1 cellular context compared by ENCODE assay signal in genomic region chr12:109277899-109278762, GRCh38.
TF ChIP-seq lines count a peak whose summit lies in the region.

No MANE protein-coding gene starts in this region.

TF ChIP-seq in liver, 16 proteins besides CTCF, POLR2A, EP300 and RAD21 (continued from another document):
- TF ChIP-seq, protein P1, sequence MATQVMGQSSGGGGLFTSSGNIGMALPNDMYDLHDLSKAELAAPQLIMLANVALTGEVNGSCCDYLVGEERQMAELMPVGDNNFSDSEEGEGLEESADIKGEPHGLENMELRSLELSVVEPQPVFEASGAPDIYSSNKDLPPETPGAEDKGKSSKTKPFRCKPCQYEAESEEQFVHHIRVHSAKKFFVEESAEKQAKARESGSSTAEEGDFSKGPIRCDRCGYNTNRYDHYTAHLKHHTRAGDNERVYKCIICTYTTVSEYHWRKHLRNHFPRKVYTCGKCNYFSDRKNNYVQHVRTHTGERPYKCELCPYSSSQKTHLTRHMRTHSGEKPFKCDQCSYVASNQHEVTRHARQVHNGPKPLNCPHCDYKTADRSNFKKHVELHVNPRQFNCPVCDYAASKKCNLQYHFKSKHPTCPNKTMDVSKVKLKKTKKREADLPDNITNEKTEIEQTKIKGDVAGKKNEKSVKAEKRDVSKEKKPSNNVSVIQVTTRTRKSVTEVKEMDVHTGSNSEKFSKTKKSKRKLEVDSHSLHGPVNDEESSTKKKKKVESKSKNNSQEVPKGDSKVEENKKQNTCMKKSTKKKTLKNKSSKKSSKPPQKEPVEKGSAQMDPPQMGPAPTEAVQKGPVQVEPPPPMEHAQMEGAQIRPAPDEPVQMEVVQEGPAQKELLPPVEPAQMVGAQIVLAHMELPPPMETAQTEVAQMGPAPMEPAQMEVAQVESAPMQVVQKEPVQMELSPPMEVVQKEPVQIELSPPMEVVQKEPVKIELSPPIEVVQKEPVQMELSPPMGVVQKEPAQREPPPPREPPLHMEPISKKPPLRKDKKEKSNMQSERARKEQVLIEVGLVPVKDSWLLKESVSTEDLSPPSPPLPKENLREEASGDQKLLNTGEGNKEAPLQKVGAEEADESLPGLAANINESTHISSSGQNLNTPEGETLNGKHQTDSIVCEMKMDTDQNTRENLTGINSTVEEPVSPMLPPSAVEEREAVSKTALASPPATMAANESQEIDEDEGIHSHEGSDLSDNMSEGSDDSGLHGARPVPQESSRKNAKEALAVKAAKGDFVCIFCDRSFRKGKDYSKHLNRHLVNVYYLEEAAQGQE (IDR thresholded peaks at IDR 0.05): peak; percentile 38
- TF ChIP-seq SP1 (IDR thresholded peaks at IDR 0.05) (peak; percentile 62), TAF1 (conservative IDR thresholded peaks at IDR 0.05) (no peak), RXRA (IDR thresholded peaks at IDR 0.05) (peak; percentile 89 to 97), FOXA2 (IDR thresholded peaks at IDR 0.05) (peak; percentile 89), GABPA (IDR thresholded peaks at IDR 0.05 in 1 of 2, conservative IDR thresholded peaks at IDR 0.05 in 1 of 2) (no peak), EGR1 (IDR thresholded peaks at IDR 0.05; ENCODE audit: low read depth in 2 of 2) (peak in 1 of 2 donors; percentile 32), HNF4A (conservative IDR thresholded peaks at IDR 0.05) (peak; percentile 78 to 88), ATF3 (IDR thresholded peaks at IDR 0.05) (no peak), YY1 (IDR thresholded peaks at IDR 0.05) (peak; percentile 28), NR2F2 (IDR thresholded peaks at IDR 0.05) (peak; percentile 55)
- TF ChIP-seq, protein P2, sequence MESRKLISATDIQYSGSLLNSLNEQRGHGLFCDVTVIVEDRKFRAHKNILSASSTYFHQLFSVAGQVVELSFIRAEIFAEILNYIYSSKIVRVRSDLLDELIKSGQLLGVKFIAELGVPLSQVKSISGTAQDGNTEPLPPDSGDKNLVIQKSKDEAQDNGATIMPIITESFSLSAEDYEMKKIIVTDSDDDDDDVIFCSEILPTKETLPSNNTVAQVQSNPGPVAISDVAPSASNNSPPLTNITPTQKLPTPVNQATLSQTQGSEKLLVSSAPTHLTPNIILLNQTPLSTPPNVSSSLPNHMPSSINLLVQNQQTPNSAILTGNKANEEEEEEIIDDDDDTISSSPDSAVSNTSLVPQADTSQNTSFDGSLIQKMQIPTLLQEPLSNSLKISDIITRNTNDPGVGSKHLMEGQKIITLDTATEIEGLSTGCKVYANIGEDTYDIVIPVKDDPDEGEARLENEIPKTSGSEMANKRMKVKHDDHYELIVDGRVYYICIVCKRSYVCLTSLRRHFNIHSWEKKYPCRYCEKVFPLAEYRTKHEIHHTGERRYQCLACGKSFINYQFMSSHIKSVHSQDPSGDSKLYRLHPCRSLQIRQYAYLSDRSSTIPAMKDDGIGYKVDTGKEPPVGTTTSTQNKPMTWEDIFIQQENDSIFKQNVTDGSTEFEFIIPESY (IDR thresholded peaks at IDR 0.05): peak; percentile 70
- TF ChIP-seq, protein P3, sequence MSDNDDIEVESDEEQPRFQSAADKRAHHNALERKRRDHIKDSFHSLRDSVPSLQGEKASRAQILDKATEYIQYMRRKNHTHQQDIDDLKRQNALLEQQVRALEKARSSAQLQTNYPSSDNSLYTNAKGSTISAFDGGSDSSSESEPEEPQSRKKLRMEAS (IDR thresholded peaks at IDR 0.05): peak; percentile 55
